1 cellular context compared by ENCODE assay signal in genomic region chr7:156576216-156577063, GRCh38.
TF ChIP-seq lines count a peak whose summit lies in the region.

No MANE protein-coding gene starts in this region.

TF ChIP-seq in K562, 482 proteins besides CTCF, POLR2A, EP300 and RAD21 (continued from another document):
- TF ChIP-seq HINFP (tag; conservative IDR thresholded peaks at IDR 0.05; ENCODE audit: low read depth) (no peak), CEBPB (tag; IDR thresholded peaks at IDR 0.05) (peak; percentile 46), L3MBTL2 (IDR thresholded peaks at IDR 0.05) (peak; percentile 36; the same call in 1 of the 2 replicates), ESRRB (CRISPR knock-in tag; IDR thresholded peaks at IDR 0.05; ENCODE audit: borderline replicate concordance) (no peak), EGR1 (conservative IDR thresholded peaks at IDR 0.05) (peak; percentile 23; the same call in 1 of the 2 replicates), ATF3 (IDR thresholded peaks at IDR 0.05) (peak; percentile 71), ATF3 (CRISPR knock-in tag; conservative IDR thresholded peaks at IDR 0.05) (no peak), CBFA2T2 (conservative IDR thresholded peaks at IDR 0.05) (no peak)
